Comparison of ENCODE assay signal across 2 cellular contexts in the genomic region with DNA sequence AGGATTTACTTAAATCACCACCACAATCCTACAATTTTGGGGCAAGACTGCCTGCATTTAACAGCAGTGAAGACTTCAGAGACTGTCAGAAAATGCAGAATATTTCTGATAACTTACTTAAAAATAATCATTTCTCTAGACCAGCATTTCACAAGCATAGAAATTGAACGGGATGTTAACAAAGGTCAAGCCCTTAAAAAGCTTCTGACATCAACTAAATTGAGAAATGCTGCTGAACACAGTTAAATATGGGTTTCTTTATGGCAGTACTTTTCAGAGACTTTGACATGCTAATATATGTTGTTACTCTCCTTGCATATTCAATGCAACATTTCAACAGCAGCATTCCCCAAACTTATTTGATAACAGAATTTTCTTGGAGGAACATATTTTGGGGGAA.
TF ChIP-seq lines count a peak whose summit lies in the region.

No MANE protein-coding gene starts in this region.

TF ChIP-seq in liver, 16 proteins besides CTCF, POLR2A, EP300 and RAD21 (continued from another document):
- peak; percentile 40 for TF ChIP-seq NR2F2 (IDR thresholded peaks at IDR 0.05)

TF ChIP-seq in HepG2, 621 proteins besides CTCF, POLR2A, EP300 and RAD21:
- TF ChIP-seq, protein P1, sequence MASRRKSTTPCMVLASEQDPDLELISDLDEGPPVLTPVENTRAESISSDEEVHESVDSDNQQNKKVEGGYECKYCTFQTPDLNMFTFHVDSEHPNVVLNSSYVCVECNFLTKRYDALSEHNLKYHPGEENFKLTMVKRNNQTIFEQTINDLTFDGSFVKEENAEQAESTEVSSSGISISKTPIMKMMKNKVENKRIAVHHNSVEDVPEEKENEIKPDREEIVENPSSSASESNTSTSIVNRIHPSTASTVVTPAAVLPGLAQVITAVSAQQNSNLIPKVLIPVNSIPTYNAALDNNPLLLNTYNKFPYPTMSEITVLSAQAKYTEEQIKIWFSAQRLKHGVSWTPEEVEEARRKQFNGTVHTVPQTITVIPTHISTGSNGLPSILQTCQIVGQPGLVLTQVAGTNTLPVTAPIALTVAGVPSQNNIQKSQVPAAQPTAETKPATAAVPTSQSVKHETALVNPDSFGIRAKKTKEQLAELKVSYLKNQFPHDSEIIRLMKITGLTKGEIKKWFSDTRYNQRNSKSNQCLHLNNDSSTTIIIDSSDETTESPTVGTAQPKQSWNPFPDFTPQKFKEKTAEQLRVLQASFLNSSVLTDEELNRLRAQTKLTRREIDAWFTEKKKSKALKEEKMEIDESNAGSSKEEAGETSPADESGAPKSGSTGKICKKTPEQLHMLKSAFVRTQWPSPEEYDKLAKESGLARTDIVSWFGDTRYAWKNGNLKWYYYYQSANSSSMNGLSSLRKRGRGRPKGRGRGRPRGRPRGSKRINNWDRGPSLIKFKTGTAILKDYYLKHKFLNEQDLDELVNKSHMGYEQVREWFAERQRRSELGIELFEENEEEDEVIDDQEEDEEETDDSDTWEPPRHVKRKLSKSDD (CRISPR knock-in tag; IDR thresholded peaks at IDR 0.05; ENCODE audit: low read depth): no peak
- TF ChIP-seq PITX1 (CRISPR knock-in tag; IDR thresholded peaks at IDR 0.05): no peak
- no peak for TF ChIP-seq SNRNP70 (IDR thresholded peaks at IDR 0.05; ENCODE audit: low read depth, low read length)
- no peak for TF ChIP-seq ZNF644 (CRISPR knock-in tag; IDR thresholded peaks at IDR 0.05; ENCODE audit: low read depth)
- TF ChIP-seq BRCA1 (CRISPR knock-in tag; IDR thresholded peaks at IDR 0.05): no peak
- TF ChIP-seq, protein P2, sequence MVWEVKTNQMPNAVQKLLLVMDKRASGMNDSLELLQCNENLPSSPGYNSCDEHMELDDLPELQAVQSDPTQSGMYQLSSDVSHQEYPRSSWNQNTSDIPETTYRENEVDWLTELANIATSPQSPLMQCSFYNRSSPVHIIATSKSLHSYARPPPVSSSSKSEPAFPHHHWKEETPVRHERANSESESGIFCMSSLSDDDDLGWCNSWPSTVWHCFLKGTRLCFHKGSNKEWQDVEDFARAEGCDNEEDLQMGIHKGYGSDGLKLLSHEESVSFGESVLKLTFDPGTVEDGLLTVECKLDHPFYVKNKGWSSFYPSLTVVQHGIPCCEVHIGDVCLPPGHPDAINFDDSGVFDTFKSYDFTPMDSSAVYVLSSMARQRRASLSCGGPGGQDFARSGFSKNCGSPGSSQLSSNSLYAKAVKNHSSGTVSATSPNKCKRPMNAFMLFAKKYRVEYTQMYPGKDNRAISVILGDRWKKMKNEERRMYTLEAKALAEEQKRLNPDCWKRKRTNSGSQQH (CRISPR knock-in tag; IDR thresholded peaks at IDR 0.05; ENCODE audit: low read depth): no peak
- no peak for TF ChIP-seq ZNF326 (CRISPR knock-in tag; IDR thresholded peaks at IDR 0.05; ENCODE audit: borderline replicate concordance)
- TF ChIP-seq ZNF225 (CRISPR knock-in tag; IDR thresholded peaks at IDR 0.05): no peak
- no peak for TF ChIP-seq ZFP36L1 (CRISPR knock-in tag; IDR thresholded peaks at IDR 0.05)
- TF ChIP-seq ZNF337 (CRISPR knock-in tag; IDR thresholded peaks at IDR 0.05; ENCODE audit: borderline replicate concordance, low read depth): no peak
- no peak for TF ChIP-seq SNAI1 (CRISPR knock-in tag; IDR thresholded peaks at IDR 0.05; ENCODE audit: borderline replicate concordance)
- TF ChIP-seq ELF4 (CRISPR knock-in tag; IDR thresholded peaks at IDR 0.05; ENCODE audit: borderline replicate concordance): no peak
- TF ChIP-seq ZNF207 (IDR thresholded peaks at IDR 0.05; ENCODE audit: borderline replicate concordance): no peak
- TF ChIP-seq, protein P3, sequence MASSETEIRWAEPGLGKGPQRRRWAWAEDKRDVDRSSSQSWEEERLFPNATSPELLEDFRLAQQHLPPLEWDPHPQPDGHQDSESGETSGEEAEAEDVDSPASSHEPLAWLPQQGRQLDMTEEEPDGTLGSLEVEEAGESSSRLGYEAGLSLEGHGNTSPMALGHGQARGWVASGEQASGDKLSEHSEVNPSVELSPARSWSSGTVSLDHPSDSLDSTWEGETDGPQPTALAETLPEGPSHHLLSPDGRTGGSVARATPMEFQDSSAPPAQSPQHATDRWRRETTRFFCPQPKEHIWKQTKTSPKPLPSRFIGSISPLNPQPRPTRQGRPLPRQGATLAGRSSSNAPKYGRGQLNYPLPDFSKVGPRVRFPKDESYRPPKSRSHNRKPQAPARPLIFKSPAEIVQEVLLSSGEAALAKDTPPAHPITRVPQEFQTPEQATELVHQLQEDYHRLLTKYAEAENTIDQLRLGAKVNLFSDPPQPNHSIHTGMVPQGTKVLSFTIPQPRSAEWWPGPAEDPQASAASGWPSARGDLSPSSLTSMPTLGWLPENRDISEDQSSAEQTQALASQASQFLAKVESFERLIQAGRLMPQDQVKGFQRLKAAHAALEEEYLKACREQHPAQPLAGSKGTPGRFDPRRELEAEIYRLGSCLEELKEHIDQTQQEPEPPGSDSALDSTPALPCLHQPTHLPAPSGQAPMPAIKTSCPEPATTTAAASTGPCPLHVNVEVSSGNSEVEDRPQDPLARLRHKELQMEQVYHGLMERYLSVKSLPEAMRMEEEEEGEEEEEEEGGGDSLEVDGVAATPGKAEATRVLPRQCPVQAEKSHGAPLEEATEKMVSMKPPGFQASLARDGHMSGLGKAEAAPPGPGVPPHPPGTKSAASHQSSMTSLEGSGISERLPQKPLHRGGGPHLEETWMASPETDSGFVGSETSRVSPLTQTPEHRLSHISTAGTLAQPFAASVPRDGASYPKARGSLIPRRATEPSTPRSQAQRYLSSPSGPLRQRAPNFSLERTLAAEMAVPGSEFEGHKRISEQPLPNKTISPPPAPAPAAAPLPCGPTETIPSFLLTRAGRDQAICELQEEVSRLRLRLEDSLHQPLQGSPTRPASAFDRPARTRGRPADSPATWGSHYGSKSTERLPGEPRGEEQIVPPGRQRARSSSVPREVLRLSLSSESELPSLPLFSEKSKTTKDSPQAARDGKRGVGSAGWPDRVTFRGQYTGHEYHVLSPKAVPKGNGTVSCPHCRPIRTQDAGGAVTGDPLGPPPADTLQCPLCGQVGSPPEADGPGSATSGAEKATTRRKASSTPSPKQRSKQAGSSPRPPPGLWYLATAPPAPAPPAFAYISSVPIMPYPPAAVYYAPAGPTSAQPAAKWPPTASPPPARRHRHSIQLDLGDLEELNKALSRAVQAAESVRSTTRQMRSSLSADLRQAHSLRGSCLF (CRISPR knock-in tag; IDR thresholded peaks at IDR 0.05; ENCODE audit: borderline replicate concordance): no peak
- TF ChIP-seq RFX1 (IDR thresholded peaks at IDR 0.05): no peak
